Comparison of ENCODE assay signal across 9 cellular contexts in the genomic region with DNA sequence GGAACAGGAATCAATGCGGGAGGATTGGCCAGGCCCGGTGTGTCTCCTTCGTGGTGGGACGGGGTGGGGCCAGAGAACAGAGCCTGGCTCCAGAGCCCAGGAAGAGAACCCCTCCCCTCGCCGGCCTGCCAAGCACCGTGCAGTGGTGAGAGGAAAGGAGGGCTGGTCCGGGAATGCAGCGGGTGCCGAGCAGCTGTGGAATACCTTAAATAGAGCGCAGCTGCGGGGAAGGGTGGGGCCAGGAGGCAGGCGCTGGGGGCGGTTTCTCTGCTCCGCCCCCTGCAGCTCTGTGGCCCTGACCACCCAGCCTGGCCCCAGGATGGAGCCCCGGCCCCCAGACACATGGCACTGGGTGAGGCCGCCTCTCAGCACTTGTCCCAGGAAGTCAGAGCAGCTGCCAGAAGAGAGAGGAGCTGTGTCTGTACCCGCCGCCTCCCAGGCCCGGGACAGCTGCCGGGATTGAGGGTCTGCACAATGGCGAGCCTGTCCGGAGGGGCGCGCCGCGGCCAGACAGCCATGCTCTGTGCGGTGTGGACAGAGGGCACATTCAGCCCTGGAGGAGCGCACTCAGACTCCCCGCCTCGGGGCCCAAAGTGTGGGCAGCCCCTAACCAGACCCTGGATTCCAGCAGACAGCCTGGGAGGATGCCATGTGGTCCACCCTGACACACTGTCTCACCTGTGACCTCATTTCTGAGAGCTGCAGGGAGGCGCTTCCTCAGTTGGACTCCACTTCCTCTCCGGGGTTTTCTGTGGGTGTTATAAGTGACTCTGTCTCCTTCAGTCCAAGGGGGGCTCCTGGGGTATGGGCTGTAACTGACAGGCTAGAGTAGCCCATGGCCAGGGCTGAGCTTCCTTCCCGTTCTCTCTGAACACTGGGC.
DNase-seq lines count a peak whose midpoint lies in the region; ATAC-seq, FAIRE-seq and TF ChIP-seq lines count a peak whose summit lies in the region.
"Had no signal": no experiment of that assay in that cellular context is flagged by ENCODE, and none has a peak within 500 bp of the region (broad histone marks: within the 10 kb centered on the region; RNA-seq: fewer than 3 reads in every experiment).

No MANE protein-coding gene starts in this region.

- H4K8ac ChIP-seq in H1 (ENCODE audit: extremely low read depth, insufficient read depth, low read length) = no peak overlapping the region; the same call in 1 of the 2 replicates

- H3K27me3 Mint-ChIP-seq in naive thymus-derived CD4-positive, alpha-beta T cell = no peaks in the 10 kb centered on the region

- H3K9ac ChIP-seq in PC-3 (ENCODE audit: low read length) = peak overlapping the region; percentile 76; the same call in 1 of the 2 replicates
- no peak overlapping the region for H3K9ac ChIP-seq in H1 (replicated peaks in 1 of 4; ENCODE audit: extremely low read depth in 1 of 4, low read depth in 3 of 4, low read length in 3 of 4)

- H2BK12ac ChIP-seq in H1 (ENCODE audit: low read depth, low read length) = no peak overlapping the region

- H3K36me3 Mint-ChIP-seq in naive thymus-derived CD4-positive, alpha-beta T cell = peaks cover 7 to 39% (median 12%) of the 10 kb centered on the region in 5 donors

- no peak overlapping the region for H2BK5ac ChIP-seq in H1 (ENCODE audit: low read depth, low read length)

- POLR2A ChIA-PET in PC-3 (lab: Charles Lee; ENCODE audit: unreplicated experiment) = no interaction called here
- POLR2A ChIA-PET in H1 (lab: Charles Lee; ENCODE audit: partially characterized antibody) = interaction anchor here (1.2 to 1.7 kb wide), 2 partner anchors 21 to 57 kb away, joined by 3 to 6 read pairs; no protein-coding TSS in a partner anchor
- POLR2A ChIA-PET in naive thymus-derived CD4-positive, alpha-beta T cell (lab: Charles Lee) = interaction anchor here (0.7 to 66.9 kb wide), 10 partner anchors 4 to 80 kb away, joined by 3 to 3353 read pairs (median 6); no protein-coding TSS in a partner anchor

- peaks cover 0 to 2% (median 0%) of the 10 kb centered on the region in 11 donors for H3K9me3 Mint-ChIP-seq in naive thymus-derived CD4-positive, alpha-beta T cell

- no peak for ATAC-seq in PC-3
- ATAC-seq in naive thymus-derived CD4-positive, alpha-beta T cell = no peak

- no peak overlapping the region; the same call in 1 of the 2 replicates for H2AK5ac ChIP-seq in H1 (ENCODE audit: low read depth, low read length)

- DNase-seq in PC-3 (no peak), H1 (ENCODE audit: low read depth in 1 of 2, low spot score in 2 of 2) (peak in 1 of 2 experiments; percentile 71), GDM1 (lab: John Stamatoyannopoulos, UW) (no peak), Kasumi-1 (lab: John Stamatoyannopoulos, UW) (no peak), NCI-H748 treated with DMSO at 0.1 percent for 48 hours (lab: John Stamatoyannopoulos, UW) (no peak)
- DNase-seq in naive thymus-derived CD4-positive, alpha-beta T cell = peak in 4 of 9 donors; percentile 36 to 52 (median 44)
- no peak for DNase-seq in activated CD4-positive, CD25-positive, alpha-beta regulatory T cell treated with anti-CD3 and anti-CD28 coated beads, Interleukin-2, amount 50 U/mL, for 72 hours

- H3K23ac ChIP-seq in H1 (ENCODE audit: insufficient read length) = no peak overlapping the region

- intact Hi-C loops in PC-3 (cut with micrococcal nuclease) = no loop called here
- intact Hi-C loops in naive thymus-derived CD4-positive, alpha-beta T cell (cut with micrococcal nuclease) = no loop called here

- no peak for TF ChIP-seq CTCF in PC-3 (conservative IDR thresholded peaks at IDR 0.05; ENCODE audit: low read depth, low read length)
- TF ChIP-seq CTCF in H1 (IDR thresholded peaks at IDR 0.05; ENCODE audit: control extremely low read depth in 1 of 3, insufficient read depth in 1 of 3, low read depth in 1 of 3, low read length in 3 of 3) = no peak

- peaks cover 60 to 90% (median 78%) of the 10 kb centered on the region in 7 donors for H3K4me1 Mint-ChIP-seq in naive thymus-derived CD4-positive, alpha-beta T cell

- H3K79me1 ChIP-seq in H1 (ENCODE audit: low read depth, low read length) = peaks cover 20% of the 10 kb centered on the region

- H3K79me2 ChIP-seq in ACC112 (ENCODE audit: control insufficient read depth, insufficient read depth, low read length, unreplicated experiment) (peaks cover 74% of the 10 kb centered on the region), PC-3 (ENCODE audit: low read length) (peaks cover 88% of the 10 kb centered on the region), H1 (ENCODE audit: control insufficient read depth in 1 of 2, insufficient read depth in 2 of 2, low read length in 2 of 2) (peaks cover 3 to 57% of the 10 kb centered on the region in 2 experiments; a peak in 3 of 4 replicates)

- H4K5ac ChIP-seq in H1 (ENCODE audit: insufficient read length, low read depth, low read length) = no peak overlapping the region

- no peak overlapping the region for H2BK120ac ChIP-seq in H1 (replicated peaks; ENCODE audit: low read depth, low read length)

- H3K18ac ChIP-seq in H1 (ENCODE audit: extremely low read depth, low read length) = no peak overlapping the region; the same call in 1 of the 2 replicates

- peaks cover 74% of the 10 kb centered on the region for H3K4me1 ChIP-seq in ACC112 (ENCODE audit: control insufficient read depth, insufficient read depth, low read length, unreplicated experiment)
- H3K4me1 ChIP-seq in PC-3 (ENCODE audit: insufficient read depth, low read length) = peaks cover 34% of the 10 kb centered on the region
- peaks cover 6 to 25% (median 12%) of the 10 kb centered on the region in 4 experiments for H3K4me1 ChIP-seq in H1 (replicated peaks in 1 of 4; ENCODE audit: control insufficient read depth in 3 of 4, insufficient read depth in 4 of 4, low read length in 3 of 4)
- H3K4me1 ChIP-seq in naive thymus-derived CD4-positive, alpha-beta T cell (ENCODE audit: control insufficient read depth in 2 of 2, insufficient read depth in 2 of 2, low read length in 2 of 2) = peaks cover 69 to 81% of the 10 kb centered on the region in 2 donors

- no peak for TF ChIP-seq RAD21 in H1 (IDR thresholded peaks at IDR 0.05 in 1 of 2, conservative IDR thresholded peaks at IDR 0.05 in 1 of 2; ENCODE audit: low read depth in 2 of 2, low read length in 2 of 2)

- CTCF ChIA-PET in PC-3 (lab: Charles Lee) (no interaction called here), H1 (lab: Charles Lee; ENCODE audit: partially characterized antibody) (interaction anchor here (0.6 to 39.2 kb wide), 7 partner anchors 9 to 1506 kb away, joined by 3 to 512 read pairs (median 4); no protein-coding TSS in a partner anchor)
- CTCF ChIA-PET in naive thymus-derived CD4-positive, alpha-beta T cell (lab: Charles Lee) = interaction anchor here (0.6 to 1.7 kb wide), 7 partner anchors 10 to 601 kb away, joined by 3 to 6 read pairs (median 4); no protein-coding TSS in a partner anchor

- no peak overlapping the region for H3K4ac ChIP-seq in H1 (replicated peaks; ENCODE audit: insufficient read length, low read depth, low read length)

- FAIRE-seq in H1 (lab: Jason Lieb, UNC) = no peak
- FAIRE-seq: G401.6 had no signal

- no peak for TF ChIP-seq POLR2A in H1 (IDR thresholded peaks at IDR 0.05; ENCODE audit: control extremely low read depth in 1 of 2, low read depth in 2 of 2, low read length in 2 of 2)

- peak overlapping the region; percentile 83 to 100 (median 92) for H3K27ac Mint-ChIP-seq in naive thymus-derived CD4-positive, alpha-beta T cell

- H2BK15ac ChIP-seq in H1 (ENCODE audit: low read length) = no peak overlapping the region

- no peak overlapping the region for H2BK20ac ChIP-seq in H1 (ENCODE audit: low read length)

- no peak for TF ChIP-seq EP300 in H1 (IDR thresholded peaks at IDR 0.05; ENCODE audit: borderline replicate concordance in 1 of 2, low read depth in 2 of 2, low read length in 2 of 2)

- no peak overlapping the region for H3K14ac ChIP-seq in H1 (ENCODE audit: insufficient read length)

- BruUV-seq in PC-3 (replicated peaks; lab: Mats Ljungman, UMichigan) = no TSS peak

- H3K27me3 ChIP-seq in ACC112 (ENCODE audit: insufficient read depth, low read length) (no peaks in the 10 kb centered on the region), PC-3 (ENCODE audit: low read length) (no peaks in the 10 kb centered on the region), H1 (replicated peaks in 1 of 4; ENCODE audit: control insufficient read depth in 3 of 4, extremely low read depth in 1 of 4, insufficient read depth in 3 of 4, low read length in 3 of 4) (no peaks in the 10 kb centered on the region)
- H3K27me3 ChIP-seq in naive thymus-derived CD4-positive, alpha-beta T cell (ENCODE audit: control insufficient read depth in 2 of 2, insufficient read depth in 2 of 2, low read length in 2 of 2) = no peaks in the 10 kb centered on the region

- H4K91ac ChIP-seq in H1 (replicated peaks; ENCODE audit: insufficient read length, low read length) = peak overlapping the region; percentile 56

- H4K20me1 ChIP-seq in PC-3 (ENCODE audit: low read length) (no peaks in the 10 kb centered on the region), H1 (replicated peaks in 1 of 2; ENCODE audit: control insufficient read depth in 1 of 2, insufficient read depth in 2 of 2, low read length in 2 of 2) (peaks cover 9 to 24% of the 10 kb centered on the region in 2 experiments)

- H3K4me3 Mint-ChIP-seq in naive thymus-derived CD4-positive, alpha-beta T cell = peak overlapping the region; percentile 55 to 99 (median 74)

- no peaks in the 10 kb centered on the region for H3K9me2 ChIP-seq in PC-3 (replicated peaks; ENCODE audit: low read length)

- H3K4me3 ChIP-seq in ACC112 (ENCODE audit: low read depth, low read length) (no peak overlapping the region), PC-3 (ENCODE audit: low read length) (no peak overlapping the region), H1 (ENCODE audit: extremely low read depth in 1 of 4, insufficient read depth in 2 of 4, low read depth in 3 of 4, low read length in 4 of 4) (no peak overlapping the region)
- H3K4me3 ChIP-seq in naive thymus-derived CD4-positive, alpha-beta T cell (ENCODE audit: low read length) = peak overlapping the region; percentile 36

- no peaks in the 10 kb centered on the region for H3K23me2 ChIP-seq in H1 (ENCODE audit: low read depth, low read length)

- H3K4me2 ChIP-seq in PC-3 (ENCODE audit: low read length) = no peak overlapping the region
- H3K4me2 ChIP-seq in H1 (ENCODE audit: insufficient read depth in 1 of 2, low read depth in 2 of 2, low read length in 2 of 2) = no peak overlapping the region; a peak in 1 of 4 replicates

- H3F3A ChIP-seq in PC-3 (ENCODE audit: low read length, unreplicated experiment) = peaks cover 5% of the 10 kb centered on the region

- H3K36me3 ChIP-seq in ACC112 (ENCODE audit: insufficient read depth, low read length) (0 out of 2 replicates have a peak, but pooled peaks cover 5% of the 10 kb centered on the region), PC-3 (ENCODE audit: low read depth, low read length) (no peaks in the 10 kb centered on the region; the same call in 1 of the 2 replicates), H1 (ENCODE audit: control insufficient read depth in 2 of 4, insufficient read depth in 4 of 4, low read length in 3 of 4) (no peaks in the 10 kb centered on the region)
- H3K36me3 ChIP-seq in naive thymus-derived CD4-positive, alpha-beta T cell (ENCODE audit: control insufficient read depth in 2 of 3, insufficient read depth in 3 of 3, low read length in 3 of 3) = no peaks in the 10 kb centered on the region

- H2AFZ ChIP-seq in ACC112 (ENCODE audit: low read length, unreplicated experiment) = no peak overlapping the region
- no peak overlapping the region for H2AFZ ChIP-seq in PC-3 (ENCODE audit: low read length)
- no peak overlapping the region for H2AFZ ChIP-seq in H1 (ENCODE audit: low read length)

- peak overlapping the region; percentile 18 for H3K56ac ChIP-seq in H1 (replicated peaks; ENCODE audit: insufficient read length, low read depth, low read length)

- H3K27ac ChIP-seq in ACC112 (ENCODE audit: low read depth, low read length) (peak overlapping the region; percentile 69), PC-3 (ENCODE audit: low read length) (peak overlapping the region; percentile 91), H1 (ENCODE audit: low read depth, low read length) (0 out of 2 replicates have a peak overlapping the region, but pooled peaks have one; percentile 8)
- peak overlapping the region; percentile 81 for H3K27ac ChIP-seq in naive thymus-derived CD4-positive, alpha-beta T cell (ENCODE audit: low read depth, low read length)

- no peaks in the 10 kb centered on the region for H3K9me3 ChIP-seq in PC-3 (ENCODE audit: low read length)
- no peaks in the 10 kb centered on the region for H3K9me3 ChIP-seq in H1 (ENCODE audit: insufficient read depth in 2 of 2, low read depth in 1 of 2, low read length in 1 of 2)
- no peaks in the 10 kb centered on the region for H3K9me3 ChIP-seq in naive thymus-derived CD4-positive, alpha-beta T cell (ENCODE audit: control insufficient read depth in 2 of 3, low read length in 3 of 3)

- WGBS in H1 (ENCODE audit: extremely low coverage in 1 of 2, insufficient coverage in 1 of 2, insufficient read length in 1 of 2, insufficient replicate concordance in 2 of 2, low coverage in 1 of 2, low lambda C conversion rate in 2 of 2, missing lambda C conversion rate in 1 of 2), 2 experiments = 65% methylated on average over 26 of the region's 34 CpGs; no CpG with 5 or more reads in 1 of the 2 experiments

Comparison
In these comparisons a context has a peak if more than half of its experiments do, and no peak if none do; other contexts are left out.
1. H3K27ac ChIP-seq: peak in every context shown above with its lines; median percentile 91 in PC-3; 81 in naive thymus-derived CD4-positive, alpha-beta T cell; 69 in ACC112; 8 in H1.